In the genomic region with DNA sequence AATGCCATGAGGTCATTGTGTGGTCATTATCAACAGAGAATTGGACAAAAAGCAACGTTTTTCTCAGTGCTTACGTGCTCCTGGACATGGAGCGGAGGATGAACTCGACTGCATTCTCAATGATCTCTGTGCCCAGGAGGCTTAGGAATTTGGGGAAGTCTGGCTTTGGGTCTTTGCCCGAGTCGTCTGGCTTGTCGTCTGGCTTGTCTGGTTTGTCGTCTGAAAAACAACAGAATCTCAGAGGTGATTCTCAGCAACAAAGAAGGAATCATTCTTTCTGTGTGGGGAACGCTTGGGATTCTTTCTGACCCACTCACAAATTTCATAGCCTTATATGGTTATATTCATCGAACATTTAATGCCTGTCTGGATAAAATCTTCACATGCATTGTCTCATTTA, we compare ENCODE assay signal across 20 cellular contexts. TPM values are rescaled to one million over a fixed set of nuclear protein-coding genes. Genes with fewer than 3 reads are reported as not detected.
A peak's percentile ranks its signal among the peaks of the same experiment; 100 is the strongest.
DNase-seq lines count a peak whose midpoint lies in the region; TF ChIP-seq lines count a peak whose summit lies in the region.
"Had no signal": no experiment of that assay in that cellular context is flagged by ENCODE, and none has a peak within 500 bp of the region (broad histone marks: within the 10 kb centered on the region; RNA-seq: fewer than 3 reads in every experiment).

No MANE protein-coding gene starts in this region.

- no peak overlapping the region for H3K4me3 ChIP-seq in GM23248
- H3K4me3 ChIP-seq in fibroblast of villous mesenchyme (ENCODE audit: low read depth, low read length) = no peak overlapping the region
- H3K4me3 ChIP-seq in suprapubic skin = no peak overlapping the region
- no peak overlapping the region for H3K4me3 ChIP-seq in BE2C (ENCODE audit: low read depth, low read length)
- H3K4me3 ChIP-seq: adrenal gland; BLaER1 treated with 17β-estradiol and CSF1 and Interleukin-3, amounts not matched to agents 10 nM and 100 nM had no signal

- no peak for TF ChIP-seq POLR2A in suprapubic skin (IDR thresholded peaks at IDR 0.05)

- peaks cover 4% of the 10 kb centered on the region for H3K9me3 Mint-ChIP-seq in Calu3 (ENCODE audit: low read depth, unreplicated experiment)
- H3K9me3 Mint-ChIP-seq: activated CD8-positive, alpha-beta T cell treated with anti-CD3 and anti-CD28 coated beads for 36 hours; dendritic cell treated with granulocyte-macrophage colony-stimulating factor and Interleukin-4, amounts not matched to agents 40 ng/mL and 50 ng/mL, for 4 days had no signal

- H3K79me2 ChIP-seq in GM23248 (ENCODE audit: insufficient read depth) = no peaks in the 10 kb centered on the region

- no peaks in the 10 kb centered on the region; the same call in 1 of the 2 replicates for H3K4me1 ChIP-seq in GM23248 (ENCODE audit: insufficient read depth)
- peaks cover under 1% of the 10 kb centered on the region for H3K4me1 ChIP-seq in suprapubic skin
- H3K4me1 ChIP-seq in BE2C = no peaks in the 10 kb centered on the region
- H3K4me1 ChIP-seq: adrenal gland; BLaER1 treated with 17β-estradiol and CSF1 and Interleukin-3, amounts not matched to agents 10 nM and 100 nM had no signal

- intact Hi-C loops in Calu3 (cut with micrococcal nuclease; ENCODE audit: unreplicated experiment) = no loop called here

- in situ Hi-C loops in GM23248 (cut with MboI) = no loop called here

- no peak overlapping the region for H3K27ac Mint-ChIP-seq in Calu3 (ENCODE audit: unreplicated experiment)
- H3K27ac Mint-ChIP-seq: activated CD8-positive, alpha-beta T cell treated with anti-CD3 and anti-CD28 coated beads for 36 hours; dendritic cell treated with granulocyte-macrophage colony-stimulating factor and Interleukin-4, amounts not matched to agents 40 ng/mL and 50 ng/mL, for 4 days had no signal

- H3K4me3 Mint-ChIP-seq in Calu3 (ENCODE audit: low read depth, unreplicated experiment) = no peak overlapping the region
- H3K4me3 Mint-ChIP-seq: activated CD8-positive, alpha-beta T cell treated with anti-CD3 and anti-CD28 coated beads for 36 hours; dendritic cell treated with granulocyte-macrophage colony-stimulating factor and Interleukin-4, amounts not matched to agents 40 ng/mL and 50 ng/mL, for 4 days had no signal

- H3K9ac ChIP-seq in GM23248 = no peak overlapping the region
- H3K9ac ChIP-seq: BLaER1 treated with 17β-estradiol and CSF1 and Interleukin-3, amounts not matched to agents 10 nM and 100 nM had no signal

- H3K27me3 ChIP-seq in GM23248 (replicated peaks; ENCODE audit: insufficient read depth) = no peaks in the 10 kb centered on the region
- no peaks in the 10 kb centered on the region for H3K27me3 ChIP-seq in suprapubic skin
- H3K27me3 ChIP-seq in BE2C = no peaks in the 10 kb centered on the region
- H3K27me3 ChIP-seq: adrenal gland; BLaER1 treated with 17β-estradiol and CSF1 and Interleukin-3, amounts not matched to agents 10 nM and 100 nM had no signal

- peak; percentile 26 for DNase-seq in GM23248
- peak; percentile 3 for DNase-seq in amniotic epithelial cell (ENCODE audit: low read depth)
- peak; percentile 18 for DNase-seq in fibroblast of villous mesenchyme (ENCODE audit: low read depth)
- no peak for DNase-seq in suprapubic skin (ENCODE audit: low spot score in 2 of 2)
- no peak for DNase-seq in Calu3
- no peak for DNase-seq in NCI-H774 (lab: John Stamatoyannopoulos, UW)
- no peak for DNase-seq in HEK293T (ENCODE audit: extremely low spot score)
- DNase-seq in BE2C = no peak
- DNase-seq: activated CD8-positive, alpha-beta T cell treated with anti-CD3 and anti-CD28 coated beads for 36 hours; adrenal gland; DMS153; mesenchymal stem cell; MV-4-11; NCI-H2081 treated with DMSO at 0.1 percent for 48 hours; NCI-H526 treated with DMSO at 0.1 percent for 48 hours had no signal

- H3K9me3 ChIP-seq in GM23248 (ENCODE audit: low read depth) = no peaks in the 10 kb centered on the region
- H3K9me3 ChIP-seq in suprapubic skin = no peaks in the 10 kb centered on the region
- H3K9me3 ChIP-seq in BE2C = no peaks in the 10 kb centered on the region
- H3K9me3 ChIP-seq: adrenal gland; BLaER1 treated with 17β-estradiol and CSF1 and Interleukin-3, amounts not matched to agents 10 nM and 100 nM had no signal

- no peak for TF ChIP-seq CTCF in fibroblast of villous mesenchyme (IDR thresholded peaks at IDR 0.05; ENCODE audit: insufficient read depth, low read depth, low read length)
- TF ChIP-seq CTCF in suprapubic skin (IDR thresholded peaks at IDR 0.05) = no peak
- TF ChIP-seq CTCF in Calu3 (IDR thresholded peaks at IDR 0.05; ENCODE audit: unreplicated experiment) = no peak
- no peak for TF ChIP-seq CTCF in BE2C (IDR thresholded peaks at IDR 0.05; ENCODE audit: low read depth, low read length)

- no peak for TF ChIP-seq EP300 in suprapubic skin (IDR thresholded peaks at IDR 0.05)

- H3K27ac ChIP-seq in GM23248 = no peak overlapping the region
- peak overlapping the region; percentile 25 for H3K27ac ChIP-seq in suprapubic skin
- H3K27ac ChIP-seq: adrenal gland; BLaER1 treated with 17β-estradiol and CSF1 and Interleukin-3, amounts not matched to agents 10 nM and 100 nM had no signal

- peaks cover 44% of the 10 kb centered on the region for H3K4me1 Mint-ChIP-seq in Calu3 (ENCODE audit: low read depth, unreplicated experiment)

- H3K36me3 Mint-ChIP-seq in Calu3 (ENCODE audit: insufficient read depth, unreplicated experiment) = no peaks in the 10 kb centered on the region

- CTCF ChIA-PET in Calu3 (lab: Charles Lee) (interaction anchor here (0.6 kb wide), 1 partner anchor 32 kb away, joined by 3 read pairs; no protein-coding TSS in a partner anchor), HEK293T (lab: Yijun Ruan, JAX) (interaction anchor here (0.6 kb wide), 1 partner anchor 553 kb away, joined by 3 read pairs; no protein-coding TSS in a partner anchor)

- 22 to 30% methylated on average over 10 of the region's 10 CpGs for WGBS in GM23248 (ENCODE audit: low coverage in 1 of 2, low lambda C conversion rate in 2 of 2, missing lambda C conversion rate in 2 of 2), 2 experiments
- 57% methylated on average over 10 of the region's 10 CpGs for WGBS in suprapubic skin

- no peaks in the 10 kb centered on the region for H3K27me3 Mint-ChIP-seq in Calu3 (ENCODE audit: unreplicated experiment)
- H3K27me3 Mint-ChIP-seq: activated CD8-positive, alpha-beta T cell treated with anti-CD3 and anti-CD28 coated beads for 36 hours; dendritic cell treated with granulocyte-macrophage colony-stimulating factor and Interleukin-4, amounts not matched to agents 40 ng/mL and 50 ng/mL, for 4 days had no signal

- POLR2A ChIA-PET in HEK293T (lab: Yijun Ruan, JAX) = no interaction called here

- H4K20me1 ChIP-seq in GM23248 (ENCODE audit: insufficient read depth) = no peaks in the 10 kb centered on the region
- H4K20me1 ChIP-seq: BLaER1 treated with 17β-estradiol and CSF1 and Interleukin-3, amounts not matched to agents 10 nM and 100 nM had no signal

- BruUV-seq in Calu3 (replicated peaks; lab: Mats Ljungman, UMichigan) = no TSS peak

- H3K36me3 ChIP-seq in GM23248 (ENCODE audit: low read depth) (no peaks in the 10 kb centered on the region), suprapubic skin (no peaks in the 10 kb centered on the region), BE2C (no peaks in the 10 kb centered on the region)
- H3K36me3 ChIP-seq: adrenal gland; BLaER1 treated with 17β-estradiol and CSF1 and Interleukin-3, amounts not matched to agents 10 nM and 100 nM had no signal

- H2AFZ ChIP-seq in GM23248 = no peak overlapping the region

- no peaks in the 10 kb centered on the region for H3K9me2 ChIP-seq in GM23248 (ENCODE audit: insufficient read depth)

- no peak overlapping the region for H3K4me2 ChIP-seq in GM23248 (ENCODE audit: unreplicated experiment)
- H3K4me2 ChIP-seq: BLaER1 treated with 17β-estradiol and CSF1 and Interleukin-3, amounts not matched to agents 10 nM and 100 nM had no signal

- no peaks in the 10 kb centered on the region for H3F3A ChIP-seq in GM23248 (ENCODE audit: insufficient read depth)

TF ChIP-seq in HEK293T, 16 proteins besides CTCF, POLR2A, EP300 and RAD21:
- TF ChIP-seq NFRKB (IDR thresholded peaks at IDR 0.05) (no peak), ZNF384 (IDR thresholded peaks at IDR 0.05) (no peak), SP1 (IDR thresholded peaks at IDR 0.05) (no peak), FOXA1 (IDR thresholded peaks at IDR 0.05) (no peak), ARNT (IDR thresholded peaks at IDR 0.05) (no peak), ELF4 (IDR thresholded peaks at IDR 0.05) (no peak), HDGF (IDR thresholded peaks at IDR 0.05; ENCODE audit: borderline replicate concordance) (no peak), FOXM1 (IDR thresholded peaks at IDR 0.05; ENCODE audit: borderline replicate concordance) (no peak), SUZ12 (IDR thresholded peaks at IDR 0.05) (no peak)
- TF ChIP-seq, protein P1, sequence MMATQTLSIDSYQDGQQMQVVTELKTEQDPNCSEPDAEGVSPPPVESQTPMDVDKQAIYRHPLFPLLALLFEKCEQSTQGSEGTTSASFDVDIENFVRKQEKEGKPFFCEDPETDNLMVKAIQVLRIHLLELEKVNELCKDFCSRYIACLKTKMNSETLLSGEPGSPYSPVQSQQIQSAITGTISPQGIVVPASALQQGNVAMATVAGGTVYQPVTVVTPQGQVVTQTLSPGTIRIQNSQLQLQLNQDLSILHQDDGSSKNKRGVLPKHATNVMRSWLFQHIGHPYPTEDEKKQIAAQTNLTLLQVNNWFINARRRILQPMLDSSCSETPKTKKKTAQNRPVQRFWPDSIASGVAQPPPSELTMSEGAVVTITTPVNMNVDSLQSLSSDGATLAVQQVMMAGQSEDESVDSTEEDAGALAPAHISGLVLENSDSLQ (IDR thresholded peaks at IDR 0.05) = no peak

RNA-seq across cellular contexts. Expression of a gene that starts 4.8 kb away (rescaled TPM):
- total RNA-seq in GM23248 (2014; rRNA removed; shearing (Covaris generic)) = not detected in 2 replicates
- 0.43 and 1.5 TPM in 2 replicates for polyA plus RNA-seq in GM23248 (2016; fragmentation: Nextera tagmentation; extraction: Ambion mirVana)
- total RNA-seq in fibroblast of villous mesenchyme (0.43 and 4.8 TPM in 2 replicates), suprapubic skin (100 to 1,000 TPM in 2 of 4 donors, 10 to 100 TPM in 2; 28.2 to 130 (median 86.4) TPM), Calu3 (2022) (0.97 TPM in 1 of 2 replicates, not detected in the other)
- not detected for polyA plus RNA-seq in BE2C (2012; ENCODE audit: insufficient read depth, insufficient read length, low read depth)
- total RNA-seq: activated CD8-positive, alpha-beta T cell treated with anti-CD3 and anti-CD28 coated beads for 36 hours; adrenal gland; epithelial cell of proximal tubule; HepG2; sciatic nerve had no signal
- polyA plus RNA-seq: adrenal gland, HepG2 had no signal

RNA-seq across cellular contexts. Expression of a gene that starts 23.0 kb away (rescaled TPM):
- not detected in 2 replicates for total RNA-seq in GM23248 (2014; rRNA removed; shearing (Covaris generic))
- not detected in 2 replicates for polyA plus RNA-seq in GM23248 (2016; fragmentation: Nextera tagmentation; extraction: Ambion mirVana)
- not detected in 2 replicates for total RNA-seq in fibroblast of villous mesenchyme
- total RNA-seq in suprapubic skin = not detected
- total RNA-seq in Calu3 (2022) = not detected in 2 replicates
- polyA plus RNA-seq in BE2C (2012; ENCODE audit: insufficient read depth, insufficient read length, low read depth) = not detected
- total RNA-seq: activated CD8-positive, alpha-beta T cell treated with anti-CD3 and anti-CD28 coated beads for 36 hours; epithelial cell of proximal tubule; HepG2 had no signal
- polyA plus RNA-seq: HepG2 had no signal

Comparison
In these comparisons a context has a peak if more than half of its experiments do, and no peak if none do; other contexts are left out.
1. DNase-seq: peak in GM23248 (single experiment), amniotic epithelial cell (single experiment) and fibroblast of villous mesenchyme (single experiment); none in suprapubic skin (0 of 2), Calu3 (single experiment), NCI-H774 (single experiment), HEK293T (single experiment) and BE2C (single experiment).